ENCODE assay signal across 8 cellular contexts in the genomic region with DNA sequence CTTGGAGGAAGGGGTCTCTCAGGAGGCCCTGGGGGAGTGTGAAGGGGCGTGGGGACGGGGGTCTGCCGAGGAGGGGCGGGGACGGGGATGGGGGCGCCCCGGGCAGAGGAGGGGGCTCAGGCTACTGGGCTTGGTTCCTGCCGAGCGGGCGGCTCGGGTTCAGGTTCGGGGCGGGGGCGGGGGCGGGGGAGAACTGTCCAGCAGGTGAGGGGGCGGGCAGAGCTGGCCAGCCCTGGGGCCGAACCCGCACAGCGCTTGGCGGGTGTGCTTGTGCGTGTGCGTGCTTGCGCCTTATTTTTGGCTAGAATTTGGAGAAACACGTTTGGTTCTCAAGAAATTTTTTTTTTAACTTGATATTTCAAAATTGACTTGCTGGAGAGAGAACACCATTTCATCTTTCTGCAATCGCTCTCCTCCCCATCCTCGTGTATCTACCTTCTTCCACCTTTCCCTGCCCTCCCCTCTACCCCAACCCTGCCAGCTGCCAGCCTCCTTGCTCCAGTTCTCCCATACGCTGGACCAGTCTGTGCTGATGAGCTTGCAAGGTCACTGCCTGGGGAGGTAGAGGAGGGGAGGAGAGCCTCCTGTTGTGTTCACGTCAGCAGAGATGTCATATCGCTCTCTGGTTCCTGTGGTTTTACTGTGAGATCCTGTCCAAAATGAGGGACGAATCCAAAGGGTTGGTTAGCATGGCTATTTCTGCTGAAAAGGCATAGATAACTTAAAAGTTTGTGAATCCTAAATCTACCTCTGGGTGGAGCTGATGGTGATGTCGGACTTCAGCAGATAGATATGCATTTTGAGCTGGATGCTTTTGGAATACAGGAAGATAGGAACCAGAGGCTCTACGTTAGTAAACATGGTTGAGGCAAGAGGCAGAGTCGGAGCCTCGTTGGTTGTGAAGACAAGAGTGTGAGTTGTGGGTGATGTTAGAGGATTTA. TPM values are rescaled to one million over a fixed set of nuclear protein-coding genes. Genes with fewer than 3 reads are reported as not detected.
DNase-seq lines count a peak whose midpoint lies in the region; ATAC-seq and TF ChIP-seq lines count a peak whose summit lies in the region.

No MANE protein-coding gene starts in this region.

- CTCF ChIA-PET in HEK293 (lab: Yijun Ruan, JAX) (interaction anchor here (0.6 to 3.1 kb wide), 7 partner anchors 10 to 338 kb away, joined by 3 to 33 read pairs (median 5); partner anchors contain the start of gene NR1H3), PC-9 (lab: Charles Lee) (interaction anchor here (0.5 to 1.6 kb wide), 5 partner anchors 11 to 352 kb away, joined by 3 to 10 read pairs (median 6); partner anchors contain the start of gene LRP4)

- intact Hi-C loops in PC-9 (cut with micrococcal nuclease; ENCODE audit: unreplicated experiment), result no loop called here

- peak overlapping the region; percentile 86 for H3K4me3 ChIP-seq in HEK293 (ENCODE audit: low read depth, low read length)
- H3K4me3 ChIP-seq in PC-9, result peak overlapping the region; percentile 72
- peak overlapping the region; percentile 76 for H3K4me3 ChIP-seq in retinal pigment epithelial cell (ENCODE audit: low read length)

- H3K4me2 ChIP-seq in PC-9, result peak overlapping the region; percentile 96

- TSS peak; percentile 43 for BruUV-seq in PC-9 (replicated peaks; lab: Mats Ljungman, UMichigan)

- ATAC-seq in HG03025 (IDR thresholded peaks at IDR 0.05; ENCODE audit: low FRiP score, unreplicated experiment), result no peak

- peak overlapping the region; percentile 72 for H2AFZ ChIP-seq in PC-9

- TF ChIP-seq CTCF in HEK293 (tag by site-specific recombination; IDR thresholded peaks at IDR 0.05) (no peak), PC-9 (conservative IDR thresholded peaks at IDR 0.05) (no peak; the same call in 1 of the 2 replicates), retinal pigment epithelial cell (conservative IDR thresholded peaks at IDR 0.05; ENCODE audit: low read depth, low read length) (no peak)

- no peaks in the 10 kb centered on the region for H3K9me2 ChIP-seq in PC-9 (ENCODE audit: insufficient read depth)

- H3K9me3 ChIP-seq in HEK293 (ENCODE audit: control insufficient read depth, insufficient read depth, low read depth, low read length) (no peaks in the 10 kb centered on the region), PC-9 (ENCODE audit: insufficient read depth, low read depth) (no peaks in the 10 kb centered on the region)

- no peaks in the 10 kb centered on the region for H3K27me3 ChIP-seq in PC-9 (ENCODE audit: insufficient read depth, low read depth)

- H3F3A ChIP-seq in PC-9 (ENCODE audit: insufficient read depth, low read depth), result peaks cover 27% of the 10 kb centered on the region

- H4K20me1 ChIP-seq in PC-9 (ENCODE audit: insufficient read depth), result peaks cover 39% of the 10 kb centered on the region

- POLR2A ChIA-PET in HEK293 (lab: Yijun Ruan, JAX), result interaction anchor here (0.6 to 2.3 kb wide), 8 partner anchors 11 to 57 kb away, joined by 3 to 9 read pairs (median 6); partner anchors contain the start of genes ACP2, DDB2 and NR1H3
- POLR2A ChIA-PET in PC-9 (lab: Charles Lee; ENCODE audit: unreplicated experiment), result interaction anchor here (0.7 to 1.5 kb wide), 3 partner anchors 12 to 365 kb away, joined by 3 to 14 read pairs (median 6); no protein-coding TSS in a partner anchor

- peak; percentile 52 for DNase-seq in Ammon's horn (ENCODE audit: low spot score)
- peak in 1 of 2 experiments; percentile 50 for DNase-seq in PC-9
- peak; percentile 48 for DNase-seq in hepatic stellate cell (ENCODE audit: low spot score)
- no peak for DNase-seq in retinal pigment epithelial cell (ENCODE audit: low read depth)
- DNase-seq in COLO829 (ENCODE audit: low spot score), result no peak

- H3K27ac ChIP-seq in HEK293 (ENCODE audit: extremely low read depth, low read depth, low read length), result peak overlapping the region; percentile 79; the same call in 1 of the 2 replicates
- 0 out of 2 replicates have a peak overlapping the region, but pooled peaks have one; percentile 69 for H3K27ac ChIP-seq in PC-9
- peak overlapping the region; percentile 93 for H3K27ac ChIP-seq in angular gyrus (ENCODE audit: low read depth, low read length)

- peaks cover 0 to 20% of the 10 kb centered on the region in 2 experiments; a peak in 1 of 3 replicates for H3K36me3 ChIP-seq in HEK293 (ENCODE audit: control insufficient read depth in 2 of 2, insufficient read depth in 1 of 2, low read length in 2 of 2)
- H3K36me3 ChIP-seq in PC-9 (ENCODE audit: low read depth), result peaks cover 12% of the 10 kb centered on the region; the same call in 1 of the 2 replicates

- H3K4me1 ChIP-seq in HEK293 (ENCODE audit: control insufficient read depth, insufficient read depth, low read length) (peaks cover 13% of the 10 kb centered on the region; the same call in 1 of the 2 replicates), PC-9 (replicated peaks; ENCODE audit: insufficient read depth) (peaks cover 36% of the 10 kb centered on the region)

- peaks cover 39% of the 10 kb centered on the region for H3K79me2 ChIP-seq in PC-9 (ENCODE audit: low read depth)

TF ChIP-seq in HEK293, 187 proteins besides CTCF, POLR2A, EP300 and RAD21 (continues in another document):
- TF ChIP-seq ZNF302 (tag by site-specific recombination; IDR thresholded peaks at IDR 0.05; ENCODE audit: low read depth) (no peak), ZNF843 (tag by site-specific recombination; IDR thresholded peaks at IDR 0.05) (no peak), ZBTB17 (tag by site-specific recombination; IDR thresholded peaks at IDR 0.05) (peak; percentile 59; the same call in 1 of the 2 replicates), WT1 (tag by site-specific recombination; IDR thresholded peaks at IDR 0.05) (peak; percentile 75), ZNF423 (tag by site-specific recombination; IDR thresholded peaks at IDR 0.05) (no peak), ZNF600 (tag by site-specific recombination; IDR thresholded peaks at IDR 0.05) (peak; percentile 44; the same call in 1 of the 2 replicates), ZNF354C (tag by site-specific recombination; IDR thresholded peaks at IDR 0.05; ENCODE audit: borderline replicate concordance, low read depth) (no peak), PATZ1 (tag by site-specific recombination; IDR thresholded peaks at IDR 0.05) (peak; percentile 61), HOXD13 (CRISPR knock-in tag; IDR thresholded peaks at IDR 0.05; ENCODE audit: borderline replicate concordance) (no peak)
- TF ChIP-seq, protein P1, sequence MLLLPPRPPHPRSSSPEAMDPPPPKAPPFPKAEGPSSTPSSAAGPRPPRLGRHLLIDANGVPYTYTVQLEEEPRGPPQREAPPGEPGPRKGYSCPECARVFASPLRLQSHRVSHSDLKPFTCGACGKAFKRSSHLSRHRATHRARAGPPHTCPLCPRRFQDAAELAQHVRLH (tag by site-specific recombination; IDR thresholded peaks at IDR 0.05), result no peak
- TF ChIP-seq, protein P2, sequence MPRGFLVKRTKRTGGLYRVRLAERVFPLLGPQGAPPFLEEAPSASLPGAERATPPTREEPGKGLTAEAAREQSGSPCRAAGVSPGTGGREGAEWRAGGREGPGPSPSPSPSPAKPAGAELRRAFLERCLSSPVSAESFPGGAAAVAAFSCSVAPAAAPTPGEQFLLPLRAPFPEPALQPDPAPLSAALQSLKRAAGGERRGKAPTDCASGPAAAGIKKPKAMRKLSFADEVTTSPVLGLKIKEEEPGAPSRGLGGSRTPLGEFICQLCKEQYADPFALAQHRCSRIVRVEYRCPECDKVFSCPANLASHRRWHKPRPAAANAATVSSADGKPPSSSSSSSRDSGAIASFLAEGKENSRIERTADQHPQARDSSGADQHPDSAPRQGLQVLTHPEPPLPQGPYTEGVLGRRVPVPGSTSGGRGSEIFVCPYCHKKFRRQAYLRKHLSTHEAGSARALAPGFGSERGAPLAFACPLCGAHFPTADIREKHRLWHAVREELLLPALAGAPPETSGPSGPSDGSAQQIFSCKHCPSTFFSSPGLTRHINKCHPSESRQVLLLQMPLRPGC (tag by site-specific recombination; IDR thresholded peaks at IDR 0.05), result no peak

RNA-seq across cellular contexts. Expression of gene MADD, which starts 0.7 kb away (rescaled TPM):
- total RNA-seq in PC-9 (2021), result 61.1 and 65.9 TPM in 2 replicates

RNA-seq across cellular contexts. Expression of gene NR1H3, which starts 12.8 kb away (rescaled TPM):
- total RNA-seq in PC-9 (2021), result 71.5 and 90.4 TPM in 2 replicates

RNA-seq across cellular contexts. Expression of gene ACP2, which starts 22.0 kb away (rescaled TPM):
- total RNA-seq in PC-9 (2021), result 20.4 and 24.1 TPM in 2 replicates

RNA-seq across cellular contexts. Expression of gene DDB2, which starts 55.8 kb away (rescaled TPM):
- total RNA-seq in PC-9 (2021), result 72.3 and 85.2 TPM in 2 replicates

Comparison
In these comparisons a context has a peak if more than half of its experiments do, and no peak if none do; other contexts are left out.
1. DNase-seq: peak in Ammon's horn (single experiment) and hepatic stellate cell (single experiment); none in retinal pigment epithelial cell (single experiment) and COLO829 (single experiment).
2. Peak in every context shown above with its lines, with median percentiles within 50 percentile points of each other: H3K27ac ChIP-seq and H3K4me3 ChIP-seq.